1 cellular context compared by ENCODE assay signal in genomic region chr1:39026051-39026946, GRCh38.
A peak's percentile ranks its signal among the peaks of the same experiment; 100 is the strongest.
TF ChIP-seq lines count a peak whose summit lies in the region.

TSS of gene NDUFS5 (plus strand) at chr1:39026350. CDS start at chr1:39028725, 2,375 bp downstream.

TF ChIP-seq in GM12878, 131 proteins besides CTCF, POLR2A, EP300 and RAD21 (continued from another document and continues in another):
- no peak for TF ChIP-seq RCOR1 (conservative IDR thresholded peaks at IDR 0.05; ENCODE audit: low read depth, low read length)
- TF ChIP-seq RFX5 (IDR thresholded peaks at IDR 0.05; ENCODE audit: low read depth, low read length) = 0 out of 2 replicates have a peak, but pooled peaks have one; percentile 10
- TF ChIP-seq POLR2AphosphoS2 (IDR thresholded peaks at IDR 0.05; ENCODE audit: low read depth, low read length) = no peak; the same call in 1 of the 2 replicates
- TF ChIP-seq SRF (IDR thresholded peaks at IDR 0.05; ENCODE audit: low read depth in 2 of 2, low read length in 2 of 2) = peak; percentile 100
- TF ChIP-seq NFYA (IDR thresholded peaks at IDR 0.05; ENCODE audit: borderline replicate concordance, low read depth, low read length) = no peak
- peak in 1 of 2 experiments; percentile 71; a peak in 2 of 4 replicates for TF ChIP-seq BHLHE40 (IDR thresholded peaks at IDR 0.05; ENCODE audit: borderline replicate concordance in 1 of 2, low read depth in 2 of 2, low read length in 1 of 2)
- TF ChIP-seq SMARCA5 (IDR thresholded peaks at IDR 0.05) = 0 out of 2 replicates have a peak, but pooled peaks have one; percentile 63
- TF ChIP-seq NR2C2 (IDR thresholded peaks at IDR 0.05; ENCODE audit: borderline replicate concordance, control insufficient read depth, insufficient read length, low read depth) = no peak
- peak; percentile 34; the same call in 1 of the 2 replicates for TF ChIP-seq RB1 (IDR thresholded peaks at IDR 0.05; ENCODE audit: borderline replicate concordance)
- TF ChIP-seq TCF12 (IDR thresholded peaks at IDR 0.05; ENCODE audit: low read depth, low read length) = 0 out of 2 replicates have a peak, but pooled peaks have one; percentile 33
- TF ChIP-seq SMAD1 (IDR thresholded peaks at IDR 0.05; ENCODE audit: low read depth, partially characterized antibody) = peak; percentile 64
- TF ChIP-seq SIX5 (IDR thresholded peaks at IDR 0.05; ENCODE audit: low read depth, low read length, severe bottlenecking) = no peak
- peak in 1 of 2 experiments; percentile 52; a peak in 1 of 4 replicates for TF ChIP-seq CEBPB (IDR thresholded peaks at IDR 0.05; ENCODE audit: borderline replicate concordance in 1 of 2, low read depth in 2 of 2, low read length in 2 of 2)
- TF ChIP-seq, protein P1, sequence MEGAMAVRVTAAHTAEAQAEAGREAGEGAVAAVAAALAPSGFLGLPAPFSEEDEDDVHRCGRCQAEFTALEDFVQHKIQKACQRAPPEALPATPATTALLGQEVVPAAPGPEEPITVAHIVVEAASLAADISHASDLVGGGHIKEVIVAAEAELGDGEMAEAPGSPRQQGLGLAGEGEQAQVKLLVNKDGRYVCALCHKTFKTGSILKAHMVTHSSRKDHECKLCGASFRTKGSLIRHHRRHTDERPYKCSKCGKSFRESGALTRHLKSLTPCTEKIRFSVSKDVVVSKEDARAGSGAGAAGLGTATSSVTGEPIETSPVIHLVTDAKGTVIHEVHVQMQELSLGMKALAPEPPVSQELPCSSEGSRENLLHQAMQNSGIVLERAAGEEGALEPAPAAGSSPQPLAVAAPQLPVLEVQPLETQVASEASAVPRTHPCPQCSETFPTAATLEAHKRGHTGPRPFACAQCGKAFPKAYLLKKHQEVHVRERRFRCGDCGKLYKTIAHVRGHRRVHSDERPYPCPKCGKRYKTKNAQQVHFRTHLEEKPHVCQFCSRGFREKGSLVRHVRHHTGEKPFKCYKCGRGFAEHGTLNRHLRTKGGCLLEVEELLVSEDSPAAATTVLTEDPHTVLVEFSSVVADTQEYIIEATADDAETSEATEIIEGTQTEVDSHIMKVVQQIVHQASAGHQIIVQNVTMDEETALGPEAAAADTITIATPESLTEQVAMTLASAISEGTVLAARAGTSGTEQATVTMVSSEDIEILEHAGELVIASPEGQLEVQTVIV (IDR thresholded peaks at IDR 0.05; ENCODE audit: borderline replicate concordance, partially characterized antibody) = peak; percentile 98
- no peak for TF ChIP-seq ASH2L (IDR thresholded peaks at IDR 0.05; ENCODE audit: borderline replicate concordance, low read depth)
- no peak for TF ChIP-seq ETV6 (conservative IDR thresholded peaks at IDR 0.05 in 1 of 2, IDR thresholded peaks at IDR 0.05 in 1 of 2; ENCODE audit: borderline replicate concordance in 1 of 2, low read depth in 1 of 2)
- peak; percentile 43; the same call in 1 of the 2 replicates for TF ChIP-seq ZNF207 (IDR thresholded peaks at IDR 0.05; ENCODE audit: borderline replicate concordance)
- 0 out of 2 replicates have a peak, but pooled peaks have one; percentile 29 for TF ChIP-seq TCF3 (IDR thresholded peaks at IDR 0.05; ENCODE audit: borderline replicate concordance, insufficient read depth, low read depth, low read length)
- no peak for TF ChIP-seq SUPT20H (IDR thresholded peaks at IDR 0.05; ENCODE audit: borderline replicate concordance, control insufficient read depth, low read depth, low read length)
- TF ChIP-seq BCL3 (IDR thresholded peaks at IDR 0.05; ENCODE audit: borderline replicate concordance, insufficient read depth, low read depth, low read length, poor library complexity, severe bottlenecking) = no peak
- TF ChIP-seq KLF5 (IDR thresholded peaks at IDR 0.05; ENCODE audit: partially characterized antibody) = peak; percentile 47
- no peak for TF ChIP-seq CBX3 (IDR thresholded peaks at IDR 0.05; ENCODE audit: borderline replicate concordance, low read depth)
- TF ChIP-seq SMAD5 (IDR thresholded peaks at IDR 0.05; ENCODE audit: low read depth) = peak; percentile 73; the same call in 1 of the 2 replicates
- TF ChIP-seq EED (IDR thresholded peaks at IDR 0.05; ENCODE audit: low read depth) = peak; percentile 37; the same call in 1 of the 2 replicates
- no peak for TF ChIP-seq CHD1 (IDR thresholded peaks at IDR 0.05; ENCODE audit: low read depth, low read length)
- TF ChIP-seq, protein P2, sequence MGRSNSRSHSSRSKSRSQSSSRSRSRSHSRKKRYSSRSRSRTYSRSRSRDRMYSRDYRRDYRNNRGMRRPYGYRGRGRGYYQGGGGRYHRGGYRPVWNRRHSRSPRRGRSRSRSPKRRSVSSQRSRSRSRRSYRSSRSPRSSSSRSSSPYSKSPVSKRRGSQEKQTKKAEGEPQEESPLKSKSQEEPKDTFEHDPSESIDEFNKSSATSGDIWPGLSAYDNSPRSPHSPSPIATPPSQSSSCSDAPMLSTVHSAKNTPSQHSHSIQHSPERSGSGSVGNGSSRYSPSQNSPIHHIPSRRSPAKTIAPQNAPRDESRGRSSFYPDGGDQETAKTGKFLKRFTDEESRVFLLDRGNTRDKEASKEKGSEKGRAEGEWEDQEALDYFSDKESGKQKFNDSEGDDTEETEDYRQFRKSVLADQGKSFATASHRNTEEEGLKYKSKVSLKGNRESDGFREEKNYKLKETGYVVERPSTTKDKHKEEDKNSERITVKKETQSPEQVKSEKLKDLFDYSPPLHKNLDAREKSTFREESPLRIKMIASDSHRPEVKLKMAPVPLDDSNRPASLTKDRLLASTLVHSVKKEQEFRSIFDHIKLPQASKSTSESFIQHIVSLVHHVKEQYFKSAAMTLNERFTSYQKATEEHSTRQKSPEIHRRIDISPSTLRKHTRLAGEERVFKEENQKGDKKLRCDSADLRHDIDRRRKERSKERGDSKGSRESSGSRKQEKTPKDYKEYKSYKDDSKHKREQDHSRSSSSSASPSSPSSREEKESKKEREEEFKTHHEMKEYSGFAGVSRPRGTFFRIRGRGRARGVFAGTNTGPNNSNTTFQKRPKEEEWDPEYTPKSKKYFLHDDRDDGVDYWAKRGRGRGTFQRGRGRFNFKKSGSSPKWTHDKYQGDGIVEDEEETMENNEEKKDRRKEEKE (IDR thresholded peaks at IDR 0.05) = no peak
- peak; percentile 96 for TF ChIP-seq CREB1 (IDR thresholded peaks at IDR 0.05; ENCODE audit: low read depth)
- no peak for TF ChIP-seq YBX1 (IDR thresholded peaks at IDR 0.05)
- TF ChIP-seq RBBP5 (conservative IDR thresholded peaks at IDR 0.05) = no peak
- TF ChIP-seq CBX5 (IDR thresholded peaks at IDR 0.05; ENCODE audit: low read depth) = no peak
- TF ChIP-seq CHD2 (IDR thresholded peaks at IDR 0.05; ENCODE audit: borderline replicate concordance, low read depth, low read length) = peak; percentile 16; the same call in 1 of the 2 replicates
- TF ChIP-seq EGR1 (IDR thresholded peaks at IDR 0.05; ENCODE audit: borderline replicate concordance in 1 of 2, low read depth in 2 of 2, low read length in 2 of 2) = no peak
- TF ChIP-seq ATF3 (IDR thresholded peaks at IDR 0.05; ENCODE audit: borderline replicate concordance, extremely low read depth, low read depth, low read length) = peak; percentile 57; the same call in 1 of the 2 replicates
- peak; percentile 42 to 62 for TF ChIP-seq IKZF2 (IDR thresholded peaks at IDR 0.05)
- TF ChIP-seq, protein P3, sequence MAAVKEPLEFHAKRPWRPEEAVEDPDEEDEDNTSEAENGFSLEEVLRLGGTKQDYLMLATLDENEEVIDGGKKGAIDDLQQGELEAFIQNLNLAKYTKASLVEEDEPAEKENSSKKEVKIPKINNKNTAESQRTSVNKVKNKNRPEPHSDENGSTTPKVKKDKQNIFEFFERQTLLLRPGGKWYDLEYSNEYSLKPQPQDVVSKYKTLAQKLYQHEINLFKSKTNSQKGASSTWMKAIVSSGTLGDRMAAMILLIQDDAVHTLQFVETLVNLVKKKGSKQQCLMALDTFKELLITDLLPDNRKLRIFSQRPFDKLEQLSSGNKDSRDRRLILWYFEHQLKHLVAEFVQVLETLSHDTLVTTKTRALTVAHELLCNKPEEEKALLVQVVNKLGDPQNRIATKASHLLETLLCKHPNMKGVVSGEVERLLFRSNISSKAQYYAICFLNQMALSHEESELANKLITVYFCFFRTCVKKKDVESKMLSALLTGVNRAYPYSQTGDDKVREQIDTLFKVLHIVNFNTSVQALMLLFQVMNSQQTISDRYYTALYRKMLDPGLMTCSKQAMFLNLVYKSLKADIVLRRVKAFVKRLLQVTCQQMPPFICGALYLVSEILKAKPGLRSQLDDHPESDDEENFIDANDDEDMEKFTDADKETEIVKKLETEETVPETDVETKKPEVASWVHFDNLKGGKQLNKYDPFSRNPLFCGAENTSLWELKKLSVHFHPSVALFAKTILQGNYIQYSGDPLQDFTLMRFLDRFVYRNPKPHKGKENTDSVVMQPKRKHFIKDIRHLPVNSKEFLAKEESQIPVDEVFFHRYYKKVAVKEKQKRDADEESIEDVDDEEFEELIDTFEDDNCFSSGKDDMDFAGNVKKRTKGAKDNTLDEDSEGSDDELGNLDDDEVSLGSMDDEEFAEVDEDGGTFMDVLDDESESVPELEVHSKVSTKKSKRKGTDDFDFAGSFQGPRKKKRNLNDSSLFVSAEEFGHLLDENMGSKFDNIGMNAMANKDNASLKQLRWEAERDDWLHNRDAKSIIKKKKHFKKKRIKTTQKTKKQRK (IDR thresholded peaks at IDR 0.05; ENCODE audit: low read depth, low read length) = no peak
- 0 out of 2 replicates have a peak, but pooled peaks have one; percentile 16 for TF ChIP-seq ESRRA (IDR thresholded peaks at IDR 0.05; ENCODE audit: low read length)
- TF ChIP-seq EZH2 (IDR thresholded peaks at IDR 0.05; ENCODE audit: borderline replicate concordance, control insufficient read depth, low read depth, low read length) = peak; percentile 96; the same call in 1 of the 2 replicates
- TF ChIP-seq, protein P4, sequence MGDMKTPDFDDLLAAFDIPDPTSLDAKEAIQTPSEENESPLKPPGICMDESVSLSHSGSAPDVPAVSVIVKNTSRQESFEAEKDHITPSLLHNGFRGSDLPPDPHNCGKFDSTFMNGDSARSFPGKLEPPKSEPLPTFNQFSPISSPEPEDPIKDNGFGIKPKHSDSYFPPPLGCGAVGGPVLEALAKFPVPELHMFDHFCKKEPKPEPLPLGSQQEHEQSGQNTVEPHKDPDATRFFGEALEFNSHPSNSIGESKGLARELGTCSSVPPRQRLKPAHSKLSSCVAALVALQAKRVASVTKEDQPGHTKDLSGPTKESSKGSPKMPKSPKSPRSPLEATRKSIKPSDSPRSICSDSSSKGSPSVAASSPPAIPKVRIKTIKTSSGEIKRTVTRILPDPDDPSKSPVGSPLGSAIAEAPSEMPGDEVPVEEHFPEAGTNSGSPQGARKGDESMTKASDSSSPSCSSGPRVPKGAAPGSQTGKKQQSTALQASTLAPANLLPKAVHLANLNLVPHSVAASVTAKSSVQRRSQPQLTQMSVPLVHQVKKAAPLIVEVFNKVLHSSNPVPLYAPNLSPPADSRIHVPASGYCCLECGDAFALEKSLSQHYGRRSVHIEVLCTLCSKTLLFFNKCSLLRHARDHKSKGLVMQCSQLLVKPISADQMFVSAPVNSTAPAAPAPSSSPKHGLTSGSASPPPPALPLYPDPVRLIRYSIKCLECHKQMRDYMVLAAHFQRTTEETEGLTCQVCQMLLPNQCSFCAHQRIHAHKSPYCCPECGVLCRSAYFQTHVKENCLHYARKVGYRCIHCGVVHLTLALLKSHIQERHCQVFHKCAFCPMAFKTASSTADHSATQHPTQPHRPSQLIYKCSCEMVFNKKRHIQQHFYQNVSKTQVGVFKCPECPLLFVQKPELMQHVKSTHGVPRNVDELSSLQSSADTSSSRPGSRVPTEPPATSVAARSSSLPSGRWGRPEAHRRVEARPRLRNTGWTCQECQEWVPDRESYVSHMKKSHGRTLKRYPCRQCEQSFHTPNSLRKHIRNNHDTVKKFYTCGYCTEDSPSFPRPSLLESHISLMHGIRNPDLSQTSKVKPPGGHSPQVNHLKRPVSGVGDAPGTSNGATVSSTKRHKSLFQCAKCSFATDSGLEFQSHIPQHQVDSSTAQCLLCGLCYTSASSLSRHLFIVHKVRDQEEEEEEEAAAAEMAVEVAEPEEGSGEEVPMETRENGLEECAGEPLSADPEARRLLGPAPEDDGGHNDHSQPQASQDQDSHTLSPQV (IDR thresholded peaks at IDR 0.05) = no peak
- no peak for TF ChIP-seq PBX3 (IDR thresholded peaks at IDR 0.05; ENCODE audit: insufficient replicate concordance, low read depth, low read length)
- TF ChIP-seq IRF4 (IDR thresholded peaks at IDR 0.05; ENCODE audit: low read depth, low read length) = no peak
- no peak for TF ChIP-seq SUZ12 (IDR thresholded peaks at IDR 0.05; ENCODE audit: unreplicated experiment)
- peak; percentile 94 for TF ChIP-seq ZBTB33 (IDR thresholded peaks at IDR 0.05)
- TF ChIP-seq MYC (IDR thresholded peaks at IDR 0.05; ENCODE audit: insufficient read depth, insufficient read length, insufficient replicate concordance, low read length, severe bottlenecking) = no peak
- TF ChIP-seq MYB (IDR thresholded peaks at IDR 0.05; ENCODE audit: borderline replicate concordance, low read depth, low read length) = no peak
- TF ChIP-seq NR2C1 (IDR thresholded peaks at IDR 0.05) = peak; percentile 9; the same call in 1 of the 2 replicates
- no peak for TF ChIP-seq ZNF622 (IDR thresholded peaks at IDR 0.05)
